Comparison of ENCODE assay signal across 8 cellular contexts in the genomic region with DNA sequence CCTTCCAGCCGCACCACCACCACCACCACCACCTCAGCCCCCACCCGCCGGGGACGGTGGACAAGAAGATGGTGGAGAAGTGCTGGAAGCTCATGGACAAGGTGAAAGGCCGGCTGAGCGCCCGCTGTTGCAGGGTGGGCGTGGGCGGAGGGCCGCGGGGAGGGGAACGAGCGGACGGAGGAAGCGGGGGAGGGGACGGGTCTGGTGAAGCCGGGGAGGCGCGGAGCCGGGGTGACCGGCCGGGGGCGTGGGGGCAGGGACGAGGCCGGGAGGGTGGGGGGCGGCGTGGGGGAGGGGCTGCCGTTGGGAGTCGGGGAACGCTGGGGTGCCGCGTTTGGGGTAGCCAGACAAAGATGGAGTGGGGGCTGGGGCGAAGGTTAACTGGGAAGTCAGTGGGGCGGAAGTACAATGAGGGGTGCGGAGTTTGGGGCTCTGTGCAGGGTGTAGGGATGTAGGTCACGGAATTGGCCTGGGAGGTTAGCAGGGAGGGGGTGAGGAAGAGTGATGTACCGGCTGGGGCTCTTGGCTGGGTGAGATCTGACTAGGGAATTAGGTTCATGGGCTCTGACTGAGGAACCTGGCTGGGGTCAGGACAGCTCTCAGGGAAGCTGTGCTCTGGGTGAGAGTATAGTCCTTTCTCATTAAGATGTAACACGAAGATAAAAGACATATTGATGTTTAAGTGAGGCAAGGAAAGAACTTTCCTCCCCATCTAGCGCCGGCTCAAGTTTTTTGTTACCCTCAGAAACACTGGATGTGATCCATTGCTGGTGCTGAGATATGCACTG. TPM values are rescaled to one million over a fixed set of nuclear protein-coding genes. Genes with fewer than 3 reads are reported as not detected.
A peak's percentile ranks its signal among the peaks of the same experiment; 100 is the strongest.
DNase-seq lines count a peak whose midpoint lies in the region; ATAC-seq and TF ChIP-seq lines count a peak whose summit lies in the region.

No MANE protein-coding gene starts in this region.

- no peak for TF ChIP-seq POLR2A in prostate gland (IDR thresholded peaks at IDR 0.05)

- H3K4me3 Mint-ChIP-seq in activated naive CD8-positive, alpha-beta T cell, result peak overlapping the region; percentile 99

- under 1% methylated on average over 34 of the region's 40 CpGs for WGBS in prostate gland

- no peaks in the 10 kb centered on the region for H3K27me3 ChIP-seq in prostate gland (replicated peaks; ENCODE audit: insufficient read depth)

- H3K27ac ChIP-seq in prostate gland, result peak overlapping the region; percentile 96 to 98

- no peaks in the 10 kb centered on the region for H3K9me3 Mint-ChIP-seq in activated naive CD8-positive, alpha-beta T cell (ENCODE audit: low read depth)

- no peaks in the 10 kb centered on the region for H3K36me3 ChIP-seq in prostate gland

- peak overlapping the region; percentile 94 for H3K27ac Mint-ChIP-seq in activated naive CD8-positive, alpha-beta T cell

- H3K4me1 ChIP-seq in prostate gland (replicated peaks), result no peaks in the 10 kb centered on the region

- in situ Hi-C loops in GM13977 (cut with MboI; ENCODE audit: low pct_unique_long_range_greater_than_20kb, low sequenced_read_pairs, unreplicated experiment), result no loop called here

- H3K9me3 ChIP-seq in prostate gland, result no peaks in the 10 kb centered on the region

- DNase-seq in GM13977 (ENCODE audit: low spot score) (peak; percentile 79), RKO (ENCODE audit: low spot score) (peak; percentile 69), left cardiac atrium (peak; percentile 71), prostate gland (ENCODE audit: low spot score) (peak; percentile 19), ureter (ENCODE audit: low spot score) (peak; percentile 58)

- H3K27me3 Mint-ChIP-seq in activated naive CD8-positive, alpha-beta T cell, result no peaks in the 10 kb centered on the region

- intact Hi-C loops in left cardiac atrium (cut with DNase I) (loop anchor here (5.0 to 10.0 kb wide), 3 partner anchors 78 to 118 kb away; no protein-coding TSS in a partner anchor), prostate gland (cut with DNase I) (loop anchor here (2.0 to 5.0 kb wide), 3 partner anchors 81 to 132 kb away; no protein-coding TSS in a partner anchor)

- peak overlapping the region; percentile 90 to 94 for H3K4me3 ChIP-seq in prostate gland

- ATAC-seq in HG02840 (IDR thresholded peaks at IDR 0.05; ENCODE audit: low FRiP score, unreplicated experiment) (peak; percentile 22), left cardiac atrium (peak; percentile 5 to 46), GM21576 (IDR thresholded peaks at IDR 0.05; ENCODE audit: unreplicated experiment) (no peak)

- TF ChIP-seq CTCF in GM13977 (IDR thresholded peaks at IDR 0.05; ENCODE audit: extremely low read depth, insufficient read depth, missing control alignments), result no peak
- TF ChIP-seq CTCF in prostate gland (IDR thresholded peaks at IDR 0.05), result no peak

- peaks cover 38% of the 10 kb centered on the region for H3K4me1 Mint-ChIP-seq in activated naive CD8-positive, alpha-beta T cell (ENCODE audit: low read depth)

- H3K36me3 Mint-ChIP-seq in activated naive CD8-positive, alpha-beta T cell, result no peaks in the 10 kb centered on the region

RNA-seq across cellular contexts. Expression of gene CBL, which starts 0.6 kb away (rescaled TPM):
- total RNA-seq in left cardiac atrium, result 10 to 100 TPM; 11.1 to 13.8 TPM
- total RNA-seq in prostate gland, result 10 to 100 TPM in 1 of 2 donors, 1 to 10 TPM in 1; 9.8 to 38.8 TPM
- 17.9 TPM for total RNA-seq in ureter

RNA-seq across cellular contexts. Expression of gene NHERF4, which starts 21.4 kb away (rescaled TPM):
- total RNA-seq in left cardiac atrium (1 to 10 TPM in 1 of 2 donors, under 1 TPM in 1; 0.84 to 3.2 TPM), prostate gland (not detected), ureter (1.7 TPM)

RNA-seq across cellular contexts. Expression of gene NLRX1, which starts 38.2 kb away (rescaled TPM):
- total RNA-seq in left cardiac atrium (10 to 100 TPM; 14.8 to 18.3 TPM), prostate gland (10 to 100 TPM; 18.8 to 26.1 TPM), ureter (31.5 TPM)

RNA-seq across cellular contexts. Expression of gene ABCG4, which starts 57.9 kb away (rescaled TPM):
- 1 to 10 TPM in 1 of 2 donors, under 1 TPM in 1; 0.68 to 1.8 TPM for total RNA-seq in left cardiac atrium
- total RNA-seq in prostate gland, result under 1 TPM in 1 of 2 donors, not detected in 1; 0.85 TPM
- total RNA-seq in ureter, result 0.42 TPM

Comparison
In these comparisons a context has a peak if more than half of its experiments do, and no peak if none do; other contexts are left out.
1. DNase-seq: peak in every context shown above with its lines; median percentile 79 in GM13977; 71 in left cardiac atrium; 69 in RKO; 58 in ureter; 19 in prostate gland.